ENCODE assay signal across 9 cellular contexts in the genomic region with DNA sequence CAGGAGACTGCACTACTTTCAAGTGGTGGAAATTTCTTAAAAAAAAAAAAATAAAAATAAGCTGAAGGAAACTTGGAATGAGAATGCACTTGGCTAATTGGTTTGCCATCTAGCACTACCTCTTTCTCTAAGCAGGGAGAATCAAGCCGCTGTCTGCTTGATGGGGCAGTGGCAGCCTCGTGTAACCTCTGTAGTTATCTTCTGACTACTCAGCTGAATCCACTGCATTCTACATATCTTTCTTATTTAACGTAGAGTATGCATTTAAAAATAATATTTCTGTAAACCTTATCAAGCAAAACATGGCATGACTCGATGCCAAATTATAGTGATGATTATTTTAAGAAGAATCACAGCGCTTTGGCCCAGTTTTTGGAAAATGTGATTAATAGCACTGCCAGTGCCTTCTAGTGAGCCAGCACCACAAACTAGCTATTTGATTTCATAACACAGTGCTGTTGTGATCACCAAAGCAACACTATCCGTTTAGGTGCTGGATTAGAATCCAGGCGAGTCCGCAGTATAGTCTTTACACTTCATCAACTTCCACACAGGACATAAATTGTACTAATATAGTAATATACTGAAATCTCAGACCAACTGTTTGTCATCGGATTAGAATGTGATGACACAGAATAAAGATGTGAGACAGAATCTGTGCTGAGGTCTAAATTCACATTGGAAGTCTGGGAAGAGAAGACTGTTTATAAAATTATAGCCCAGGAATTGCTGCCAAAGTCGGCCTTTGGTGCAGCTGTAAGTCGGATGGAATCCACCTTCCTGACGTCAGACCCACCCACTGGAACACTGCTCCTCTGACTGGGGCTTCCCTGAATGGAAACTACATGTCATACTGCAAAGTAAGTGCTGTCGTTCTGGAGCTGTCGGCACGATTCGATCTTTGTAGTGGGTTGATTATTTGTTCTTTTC.
A peak's percentile ranks its signal among the peaks of the same experiment; 100 is the strongest.
DNase-seq lines count a peak whose midpoint lies in the region; ATAC-seq, FAIRE-seq and TF ChIP-seq lines count a peak whose summit lies in the region.
"Had no signal": no experiment of that assay in that cellular context is flagged by ENCODE, and none has a peak within 500 bp of the region (broad histone marks: within the 10 kb centered on the region; RNA-seq: fewer than 3 reads in every experiment).

No MANE protein-coding gene starts in this region.

- ATAC-seq in A549 (peak; percentile 79 to 85), mucosa of descending colon (peak; percentile 64), HG02973 (IDR thresholded peaks at IDR 0.05; ENCODE audit: unreplicated experiment) (no peak)

- TF ChIP-seq CTCF in A549 (IDR thresholded peaks at IDR 0.05), result no peak
- TF ChIP-seq CTCF in mucosa of descending colon (IDR thresholded peaks at IDR 0.05), result no peak

- no peaks in the 10 kb centered on the region for H3K9me3 ChIP-seq in A549
- H3K9me3 ChIP-seq in mucosa of descending colon, result no peaks in the 10 kb centered on the region
- no peaks in the 10 kb centered on the region for H3K9me3 ChIP-seq in HAP-1
- H3K9me3 ChIP-seq: BLaER1 had no signal

- peak overlapping the region; percentile 72 to 78 for H3K27ac ChIP-seq in A549
- peak overlapping the region; percentile 97 for H3K27ac ChIP-seq in epithelial cell of prostate
- H3K27ac ChIP-seq: BLaER1 had no signal

- intact Hi-C loops in mucosa of descending colon (cut with DNase I, micrococcal nuclease), result no loop called here

- TF ChIP-seq POLR2A in A549 (IDR thresholded peaks at IDR 0.05; ENCODE audit: low read length), result no peak

- 0 out of 2 replicates have a peak, but pooled peaks cover 2% of the 10 kb centered on the region for H3K27me3 ChIP-seq in HAP-1 (ENCODE audit: low read depth)
- H3K27me3 ChIP-seq: BLaER1 had no signal

- H3K4me1 ChIP-seq in A549 (peaks cover 34% of the 10 kb centered on the region), mucosa of descending colon (ENCODE audit: low read depth) (no peaks in the 10 kb centered on the region), HAP-1 (no peaks in the 10 kb centered on the region)
- H3K4me1 ChIP-seq: BLaER1 had no signal

- H3K4me3 ChIP-seq in A549 (no peak overlapping the region), mucosa of descending colon (no peak overlapping the region), HAP-1 (no peak overlapping the region)
- H3K4me3 ChIP-seq: BLaER1 had no signal

- CTCF ChIA-PET in A549 (lab: Yijun Ruan, JAX), result interaction anchor here (0.6 to 1.9 kb wide), 7 partner anchors 9 to 827 kb away, joined by 3 to 10 read pairs (median 3); no protein-coding TSS in a partner anchor

- WGBS in A549 (ENCODE audit: missing lambda C conversion rate), result 14% methylated on average over 16 of the region's 16 CpGs

- FAIRE-seq in A549 (lab: Jason Lieb, UNC), result peak; percentile 46

- peak; percentile 61 to 74; a peak in 2 of 5 replicates for TF ChIP-seq EP300 in A549 (IDR thresholded peaks at IDR 0.05)

- peak overlapping the region; percentile 55 for H3K4me2 ChIP-seq in A549
- H3K4me2 ChIP-seq: BLaER1 had no signal

- DNase-seq in A549 (ENCODE audit: low read depth in 1 of 2, low spot score in 1 of 2) (peak; percentile 18 to 86), NCI-H446 (lab: John Stamatoyannopoulos, UW) (peak; percentile 45 to 64), epithelial cell of prostate (ENCODE audit: low read depth, low spot score) (peak; percentile 39), mucosa of descending colon (peak; percentile 29 to 56 (median 53)), HAP-1 (ENCODE audit: low spot score in 2 of 2) (no peak), midbrain (lab: John Stamatoyannopoulos, UW) (no peak)
- DNase-seq in stimulated activated naive CD4-positive, alpha-beta T cell (lab: John Stamatoyannopoulos, UW), result no peak

- no peaks in the 10 kb centered on the region for H3K36me3 ChIP-seq in mucosa of descending colon (ENCODE audit: low read depth)
- H3K36me3 ChIP-seq in HAP-1 (replicated peaks), result no peaks in the 10 kb centered on the region
- H3K36me3 ChIP-seq: BLaER1 had no signal

- in situ Hi-C loops in HAP-1 (cut with MboI; ENCODE audit: low sequenced_read_pairs), result no loop called here

- POLR2A ChIA-PET in A549 (lab: Yijun Ruan, JAX), result no interaction called here

- no peak for TF ChIP-seq RAD21 in A549 (conservative IDR thresholded peaks at IDR 0.05 in 1 of 2, IDR thresholded peaks at IDR 0.05 in 1 of 2)

TF ChIP-seq in A549, 52 proteins besides CTCF, POLR2A, EP300 and RAD21:
- TF ChIP-seq ZNF302 (CRISPR knock-in tag; IDR thresholded peaks at IDR 0.05), result no peak
- peak; percentile 58 for TF ChIP-seq MAFK (IDR thresholded peaks at IDR 0.05; ENCODE audit: partially characterized antibody)
- peak; percentile 68; the same call in 1 of the 2 replicates for TF ChIP-seq FOSL2 (IDR thresholded peaks at IDR 0.05)
- TF ChIP-seq FOSL2 (CRISPR knock-in tag; IDR thresholded peaks at IDR 0.05), result peak; percentile 64
- TF ChIP-seq ATOH8 (CRISPR knock-in tag; IDR thresholded peaks at IDR 0.05; ENCODE audit: low read depth), result no peak
- TF ChIP-seq RARB (CRISPR knock-in tag; IDR thresholded peaks at IDR 0.05), result no peak
- TF ChIP-seq HEYL (CRISPR knock-in tag; IDR thresholded peaks at IDR 0.05), result no peak
- TF ChIP-seq FOSB (CRISPR knock-in tag; IDR thresholded peaks at IDR 0.05), result no peak
- TF ChIP-seq HOXA7 (CRISPR knock-in tag; IDR thresholded peaks at IDR 0.05), result no peak
- TF ChIP-seq TFCP2L1 (CRISPR knock-in tag; IDR thresholded peaks at IDR 0.05), result no peak
- no peak for TF ChIP-seq BHLHE40 (IDR thresholded peaks at IDR 0.05; ENCODE audit: low read depth, low read length)
- TF ChIP-seq POLR2AphosphoS2 (conservative IDR thresholded peaks at IDR 0.05; ENCODE audit: low read length), result no peak
- TF ChIP-seq ZFP36 (IDR thresholded peaks at IDR 0.05; ENCODE audit: borderline replicate concordance, partially characterized antibody), result no peak
- no peak for TF ChIP-seq CBX8 (IDR thresholded peaks at IDR 0.05)
- TF ChIP-seq RCOR1 (IDR thresholded peaks at IDR 0.05; ENCODE audit: low read depth, low read length), result no peak
- TF ChIP-seq MYC (IDR thresholded peaks at IDR 0.05; ENCODE audit: borderline replicate concordance, low read length), result no peak
- peak; percentile 47; the same call in 1 of the 2 replicates for TF ChIP-seq GATA3 (IDR thresholded peaks at IDR 0.05; ENCODE audit: borderline replicate concordance)
- peak; percentile 47 to 67; a peak in 2 of 5 replicates for TF ChIP-seq JUN (IDR thresholded peaks at IDR 0.05)
- TF ChIP-seq JUNB (IDR thresholded peaks at IDR 0.05), result peak; percentile 87
- TF ChIP-seq EHMT2 (IDR thresholded peaks at IDR 0.05; ENCODE audit: low read depth), result no peak
- TF ChIP-seq RFX5 (IDR thresholded peaks at IDR 0.05), result no peak
- TF ChIP-seq MAZ (IDR thresholded peaks at IDR 0.05; ENCODE audit: borderline replicate concordance, low read depth, low read length), result no peak
- TF ChIP-seq SREBF2 (IDR thresholded peaks at IDR 0.05), result no peak

Comparison
In these comparisons a context has a peak if more than half of its experiments do, and no peak if none do; other contexts are left out.
1. DNase-seq: peak in A549 (2 of 2), NCI-H446 (2 of 2), epithelial cell of prostate (single experiment) and mucosa of descending colon (3 of 3); none in stimulated activated naive CD4-positive, alpha-beta T cell (0 of 6), HAP-1 (0 of 2) and midbrain (single experiment).